ENCODE assay signal across 9 cellular contexts in the genomic region with DNA sequence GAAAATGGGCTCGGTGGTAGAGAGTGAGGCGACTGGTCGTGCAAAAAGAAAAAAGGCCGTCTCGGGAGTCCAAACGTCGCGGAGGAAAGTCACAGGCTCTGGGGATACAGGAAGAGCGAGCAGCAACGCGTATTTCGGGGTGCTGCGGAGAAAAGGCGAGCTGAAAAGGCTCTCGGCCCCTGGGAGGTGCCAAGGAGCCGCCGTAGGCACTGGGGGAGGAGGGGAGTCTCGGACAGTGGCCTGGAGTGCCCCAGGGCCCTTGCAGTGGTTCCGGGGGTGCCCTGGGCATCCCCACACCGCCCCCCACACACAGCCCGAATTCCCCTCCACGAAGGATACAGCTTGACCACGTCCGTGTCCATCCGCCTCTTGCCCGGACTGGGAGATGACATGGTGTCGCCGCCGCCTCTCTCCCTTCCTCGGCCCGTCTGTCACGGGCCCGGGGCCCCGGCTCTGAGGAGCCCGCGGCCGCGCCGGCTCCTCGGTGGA. TPM values are rescaled to one million over a fixed set of nuclear protein-coding genes. Genes with fewer than 3 reads are reported as not detected.
DNase-seq lines count a peak whose midpoint lies in the region; ATAC-seq and TF ChIP-seq lines count a peak whose summit lies in the region.
"Had no signal": no experiment of that assay in that cellular context is flagged by ENCODE, and none has a peak within 500 bp of the region (broad histone marks: within the 10 kb centered on the region; RNA-seq: fewer than 3 reads in every experiment).

No MANE protein-coding gene starts in this region.

- peak; percentile 15 for ATAC-seq in HG02678 (IDR thresholded peaks at IDR 0.05; ENCODE audit: unreplicated experiment)
- ATAC-seq in activated naive CD8-positive, alpha-beta T cell treated with anti-CD3 and anti-CD28 coated beads, Interleukin-2, amount 10 ng/mL, durations not matched to agents 7 days and 5 days (ENCODE audit: low read depth): peak; percentile 22
- peak; percentile 24 to 65 (median 38) for ATAC-seq in heart right ventricle

- no peak overlapping the region for H3K4me3 Mint-ChIP-seq in activated naive CD8-positive, alpha-beta T cell treated with anti-CD3 and anti-CD28 coated beads, Interleukin-2, amount 10 ng/mL, durations not matched to agents 7 days and 5 days
- H3K4me3 Mint-ChIP-seq in progenitor cell of endocrine pancreas (ENCODE audit: low read depth): no peak overlapping the region

- no peaks in the 10 kb centered on the region for H3K9me3 ChIP-seq in NT2/D1 (ENCODE audit: insufficient read depth, low read length)
- no peaks in the 10 kb centered on the region for H3K9me3 ChIP-seq in heart right ventricle

- H3K4me3 ChIP-seq in NT2/D1 (ENCODE audit: insufficient read length, low read depth) (peak overlapping the region; percentile 85), heart right ventricle (peak overlapping the region; percentile 80 to 99 (median 89))

- H3K27ac ChIP-seq in heart right ventricle: peak overlapping the region; percentile 90 to 99 (median 96)

- H3K4me1 ChIP-seq in NT2/D1 (ENCODE audit: insufficient read depth, insufficient read length) (no peaks in the 10 kb centered on the region), heart right ventricle (peaks cover 0 to 45% (median 31%) of the 10 kb centered on the region in 9 donors)

- WGBS in heart right ventricle, 2 donors: 0 to 1% methylated on average over 39 to 40 of the region's 40 CpGs

- POLR2A ChIA-PET in activated naive CD8-positive, alpha-beta T cell treated with anti-CD3 and anti-CD28 coated beads, Interleukin-2, amount 10 ng/mL, durations not matched to agents 7 days and 5 days (lab: Charles Lee): interaction anchor here (0.6 to 2.1 kb wide), 3 partner anchors 111 to 127 kb away, joined by 3 to 6 read pairs (median 5); no protein-coding TSS in a partner anchor

- peak; percentile 41 for DNase-seq in NK-92 treated with Interleukin-12 subunit alpha and Interleukin-12 subunit beta, amount 100 ng/mL, for 24 hours (lab: John Stamatoyannopoulos, UW)
- DNase-seq in NK-92 (lab: John Stamatoyannopoulos, UW; ENCODE audit: unreplicated experiment): no peak
- DNase-seq in NT2/D1 (ENCODE audit: low read depth, low spot score): no peak
- peak; percentile 69 for DNase-seq in activated naive CD8-positive, alpha-beta T cell treated with anti-CD3 and anti-CD28 coated beads, Interleukin-2, amount 10 ng/mL, durations not matched to agents 7 days and 5 days
- DNase-seq in heart right ventricle: peak; percentile 38 to 49
- peak; percentile 19 for DNase-seq in progenitor cell of endocrine pancreas (ENCODE audit: low spot score, unreplicated experiment)
- no peak for DNase-seq in NCI-H2227 (lab: John Stamatoyannopoulos, UW; ENCODE audit: unreplicated experiment)

- H3K27me3 ChIP-seq in NT2/D1 (ENCODE audit: insufficient read depth, insufficient read length): no peaks in the 10 kb centered on the region
- H3K27me3 ChIP-seq in heart right ventricle: no peaks in the 10 kb centered on the region

- no peaks in the 10 kb centered on the region for H3K27me3 Mint-ChIP-seq in activated naive CD8-positive, alpha-beta T cell treated with anti-CD3 and anti-CD28 coated beads, Interleukin-2, amount 10 ng/mL, durations not matched to agents 7 days and 5 days
- no peaks in the 10 kb centered on the region for H3K27me3 Mint-ChIP-seq in progenitor cell of endocrine pancreas

- TF ChIP-seq CTCF in heart right ventricle (IDR thresholded peaks at IDR 0.05) (no peak), progenitor cell of endocrine pancreas (IDR thresholded peaks at IDR 0.05; ENCODE audit: unreplicated experiment) (no peak)

- no peak overlapping the region for H3K27ac Mint-ChIP-seq in activated naive CD8-positive, alpha-beta T cell treated with anti-CD3 and anti-CD28 coated beads, Interleukin-2, amount 10 ng/mL, durations not matched to agents 7 days and 5 days
- H3K27ac Mint-ChIP-seq in progenitor cell of endocrine pancreas: no peak overlapping the region

- H3K9ac ChIP-seq in NT2/D1 (ENCODE audit: insufficient read length, low read depth): peak overlapping the region; percentile 82

- peaks cover 1% of the 10 kb centered on the region for H3K36me3 Mint-ChIP-seq in activated naive CD8-positive, alpha-beta T cell treated with anti-CD3 and anti-CD28 coated beads, Interleukin-2, amount 10 ng/mL, durations not matched to agents 7 days and 5 days
- H3K36me3 Mint-ChIP-seq in progenitor cell of endocrine pancreas (ENCODE audit: insufficient read depth): no peaks in the 10 kb centered on the region

- intact Hi-C loops in heart right ventricle (cut with DNase I): loop anchor here in 7 of 10 donors (2.0 to 10.0 kb wide), 8 partner anchors 35 to 125 kb away; no protein-coding TSS in a partner anchor

- no peaks in the 10 kb centered on the region for H3K36me3 ChIP-seq in NT2/D1 (ENCODE audit: insufficient read depth, insufficient read length, low read length)
- H3K36me3 ChIP-seq in heart right ventricle: no peaks in the 10 kb centered on the region

- no peaks in the 10 kb centered on the region for H3K9me3 Mint-ChIP-seq in activated naive CD8-positive, alpha-beta T cell treated with anti-CD3 and anti-CD28 coated beads, Interleukin-2, amount 10 ng/mL, durations not matched to agents 7 days and 5 days
- no peaks in the 10 kb centered on the region for H3K9me3 Mint-ChIP-seq in progenitor cell of endocrine pancreas (ENCODE audit: low read depth)
- H3K9me3 Mint-ChIP-seq: nephron had no signal

- H3K4me1 Mint-ChIP-seq in activated naive CD8-positive, alpha-beta T cell treated with anti-CD3 and anti-CD28 coated beads, Interleukin-2, amount 10 ng/mL, durations not matched to agents 7 days and 5 days: peaks cover 6% of the 10 kb centered on the region
- H3K4me1 Mint-ChIP-seq in progenitor cell of endocrine pancreas (ENCODE audit: low read depth): peaks cover 20% of the 10 kb centered on the region

RNA-seq across cellular contexts. Expression of a gene that starts 0.6 kb away (rescaled TPM):
- 10 to 100 TPM; 35.6 to 42.1 TPM for total RNA-seq in activated naive CD8-positive, alpha-beta T cell treated with anti-CD3 and anti-CD28 coated beads, Interleukin-2, amount 10 ng/mL, durations not matched to agents 7 days and 5 days
- total RNA-seq in heart right ventricle: 100 to 1,000 TPM in 7 of 10 donors, 10 to 100 TPM in 3; 73.5 to 222 (median 170) TPM
- 10 to 100 TPM; 26.0 to 35.3 TPM for polyA plus RNA-seq in heart right ventricle
- total RNA-seq in progenitor cell of endocrine pancreas: 87.6 and 99.1 TPM in 2 replicates

Comparison
In these comparisons a context has a peak if more than half of its experiments do, and no peak if none do; other contexts are left out.
1. DNase-seq: peak in NK-92 treated with Interleukin-12 subunit alpha and Interleukin-12 subunit beta, amount 100 ng/mL, for 24 hours (single experiment), activated naive CD8-positive, alpha-beta T cell treated with anti-CD3 and anti-CD28 coated beads, Interleukin-2, amount 10 ng/mL, durations not matched to agents 7 days and 5 days (single experiment), heart right ventricle (2 of 2) and progenitor cell of endocrine pancreas (single experiment); none in NK-92 (single experiment), NT2/D1 (single experiment) and NCI-H2227 (single experiment).
2. Peak in every context shown above with its lines, with median percentiles within 50 percentile points of each other: ATAC-seq.